In the genomic region with DNA sequence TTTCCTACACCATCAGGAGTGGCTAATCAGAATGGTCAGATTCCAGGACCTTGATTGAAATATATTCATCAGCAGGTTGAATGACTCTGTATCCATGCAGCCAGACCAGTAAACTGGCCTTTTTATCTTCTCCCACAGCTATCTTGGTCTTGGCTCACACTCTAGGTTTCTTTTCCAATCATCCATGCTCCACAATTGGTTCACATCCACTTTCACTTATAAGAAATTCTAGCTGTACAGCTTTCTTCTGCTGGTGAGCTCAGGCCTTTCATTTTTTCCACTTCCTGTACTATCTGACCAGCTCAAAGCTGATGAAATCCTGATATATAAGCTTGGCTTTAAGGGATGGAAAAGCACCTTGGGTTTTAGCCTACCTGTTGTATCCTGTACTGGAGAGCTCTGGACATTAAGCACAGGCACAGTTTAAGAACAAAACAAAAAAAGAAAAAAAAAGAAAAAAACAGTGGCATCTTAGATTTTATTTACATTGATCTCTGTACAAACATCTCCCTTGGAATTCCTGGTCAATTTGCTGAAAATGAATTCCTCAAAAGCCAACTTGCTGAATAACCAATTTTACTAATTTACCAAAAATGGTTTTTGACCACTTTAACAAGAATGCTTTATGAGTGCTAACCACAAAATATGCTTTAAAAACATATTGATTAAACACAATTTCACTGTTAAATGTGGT, we compare ENCODE assay signal across 11 cellular contexts.
DNase-seq lines count a peak whose midpoint lies in the region; ATAC-seq, FAIRE-seq and TF ChIP-seq lines count a peak whose summit lies in the region.
"Had no signal": no experiment of that assay in that cellular context is flagged by ENCODE, and none has a peak within 500 bp of the region (broad histone marks: within the 10 kb centered on the region; RNA-seq: fewer than 3 reads in every experiment).

No MANE protein-coding gene starts in this region.

- H3K9me3 ChIP-seq in PC-9 (ENCODE audit: insufficient read depth, low read depth) (no peaks in the 10 kb centered on the region), lower lobe of right lung (no peaks in the 10 kb centered on the region), kidney (ENCODE audit: control insufficient read depth in 1 of 2, low read length in 2 of 2) (no peaks in the 10 kb centered on the region)

- H3K36me3 ChIP-seq in PC-9 (ENCODE audit: low read depth) (peaks cover 35% of the 10 kb centered on the region), lower lobe of right lung (peaks cover 79% of the 10 kb centered on the region), kidney (ENCODE audit: control insufficient read depth in 1 of 2, insufficient read depth in 2 of 2, low read length in 2 of 2) (peaks cover 0 to 13% of the 10 kb centered on the region in 2 donors)

- H3K9me2 ChIP-seq in PC-9 (ENCODE audit: insufficient read depth): no peaks in the 10 kb centered on the region

- BruUV-seq in PC-9 (replicated peaks; lab: Mats Ljungman, UMichigan): no TSS peak

- H3K27me3 ChIP-seq in PC-9 (ENCODE audit: insufficient read depth, low read depth) (no peaks in the 10 kb centered on the region), lower lobe of right lung (ENCODE audit: low read depth) (no peaks in the 10 kb centered on the region)

- H3K27ac ChIP-seq in PC-9: peak overlapping the region; percentile 40; the same call in 1 of the 2 replicates
- no peak overlapping the region for H3K27ac ChIP-seq in lower lobe of right lung
- H3K27ac ChIP-seq in kidney (ENCODE audit: low read depth in 2 of 2, low read length in 2 of 2): no peak overlapping the region

- POLR2A ChIA-PET in PC-9 (lab: Charles Lee; ENCODE audit: unreplicated experiment): interaction anchor here (0.7 kb wide), 1 partner anchor 154 kb away, joined by 3 read pairs; no protein-coding TSS in a partner anchor

- H2AFZ ChIP-seq in PC-9: no peak overlapping the region

- ATAC-seq in lower lobe of right lung (no peak), HG02571 (IDR thresholded peaks at IDR 0.05; ENCODE audit: unreplicated experiment) (no peak)

- no peaks in the 10 kb centered on the region for H3F3A ChIP-seq in PC-9 (ENCODE audit: insufficient read depth, low read depth)

- CTCF ChIA-PET in PC-9 (lab: Charles Lee): no interaction called here

- FAIRE-seq in kidney (lab: Jason Lieb, UNC): no peak

- intact Hi-C loops in PC-9 (cut with micrococcal nuclease; ENCODE audit: unreplicated experiment): no loop called here
- intact Hi-C loops in lower lobe of right lung (cut with DNase I): no loop called here
- intact Hi-C loops in kidney (cut with DNase I): no loop called here

- H4K20me1 ChIP-seq in PC-9 (ENCODE audit: insufficient read depth): no peaks in the 10 kb centered on the region

- H3K9ac ChIP-seq in kidney (ENCODE audit: low read length in 2 of 2): no peak overlapping the region

- H3K4me2 ChIP-seq in PC-9: no peak overlapping the region

- no peak overlapping the region for H3K4me3 ChIP-seq in PC-9
- no peak overlapping the region for H3K4me3 ChIP-seq in lower lobe of right lung
- H3K4me3 ChIP-seq in kidney (ENCODE audit: low read length in 2 of 2): no peak overlapping the region

- H3K79me2 ChIP-seq in PC-9 (ENCODE audit: low read depth): no peaks in the 10 kb centered on the region

- DNase-seq in GM04504 (ENCODE audit: low read depth): peak; percentile 25
- no peak for DNase-seq in PC-9
- DNase-seq in fibroblast of gingiva (ENCODE audit: low read depth): peak; percentile 61
- peak; percentile 14 for DNase-seq in renal cortical epithelial cell (ENCODE audit: low read depth)
- no peak for DNase-seq in lower lobe of right lung
- DNase-seq in kidney: no peak
- no peak for DNase-seq in NOMO-1 (lab: John Stamatoyannopoulos, UW; ENCODE audit: unreplicated experiment in 2 of 2)
- DNase-seq: GDM1, NCI-H2171 treated with DMSO at 0.1 percent for 48 hours, T-helper 9 cell had no signal

- no peak for TF ChIP-seq CTCF in PC-9 (conservative IDR thresholded peaks at IDR 0.05)
- TF ChIP-seq CTCF in lower lobe of right lung (IDR thresholded peaks at IDR 0.05): no peak
- no peak for TF ChIP-seq CTCF in kidney (IDR thresholded peaks at IDR 0.05; ENCODE audit: borderline replicate concordance, extremely low read depth, insufficient read depth)

- H3K4me1 ChIP-seq in PC-9 (replicated peaks; ENCODE audit: insufficient read depth) (no peaks in the 10 kb centered on the region), lower lobe of right lung (peaks cover 8% of the 10 kb centered on the region), kidney (ENCODE audit: control insufficient read depth in 1 of 2, insufficient read depth in 1 of 2, low read depth in 1 of 2, low read length in 2 of 2) (no peaks in the 10 kb centered on the region)

Comparison
In these comparisons a context has a peak if more than half of its experiments do, and no peak if none do; other contexts are left out.
1. DNase-seq: peak in GM04504 (single experiment), fibroblast of gingiva (single experiment) and renal cortical epithelial cell (single experiment); none in PC-9 (0 of 2), lower lobe of right lung (single experiment), kidney (single experiment) and NOMO-1 (0 of 2).